ENCODE assay signal across 1 cellular context in genomic region chr10:100909506-100910260, GRCh38.
TF ChIP-seq lines count a peak whose summit lies in the region.

No MANE protein-coding gene starts in this region.

TF ChIP-seq in IMR-90, 13 proteins besides CTCF, POLR2A, EP300 and RAD21 (continued from another document):
- TF ChIP-seq USF2 (IDR thresholded peaks at IDR 0.05; ENCODE audit: low read depth, low read length): peak; percentile 63
